ENCODE assay signal across 1 cellular context in the genomic region with DNA sequence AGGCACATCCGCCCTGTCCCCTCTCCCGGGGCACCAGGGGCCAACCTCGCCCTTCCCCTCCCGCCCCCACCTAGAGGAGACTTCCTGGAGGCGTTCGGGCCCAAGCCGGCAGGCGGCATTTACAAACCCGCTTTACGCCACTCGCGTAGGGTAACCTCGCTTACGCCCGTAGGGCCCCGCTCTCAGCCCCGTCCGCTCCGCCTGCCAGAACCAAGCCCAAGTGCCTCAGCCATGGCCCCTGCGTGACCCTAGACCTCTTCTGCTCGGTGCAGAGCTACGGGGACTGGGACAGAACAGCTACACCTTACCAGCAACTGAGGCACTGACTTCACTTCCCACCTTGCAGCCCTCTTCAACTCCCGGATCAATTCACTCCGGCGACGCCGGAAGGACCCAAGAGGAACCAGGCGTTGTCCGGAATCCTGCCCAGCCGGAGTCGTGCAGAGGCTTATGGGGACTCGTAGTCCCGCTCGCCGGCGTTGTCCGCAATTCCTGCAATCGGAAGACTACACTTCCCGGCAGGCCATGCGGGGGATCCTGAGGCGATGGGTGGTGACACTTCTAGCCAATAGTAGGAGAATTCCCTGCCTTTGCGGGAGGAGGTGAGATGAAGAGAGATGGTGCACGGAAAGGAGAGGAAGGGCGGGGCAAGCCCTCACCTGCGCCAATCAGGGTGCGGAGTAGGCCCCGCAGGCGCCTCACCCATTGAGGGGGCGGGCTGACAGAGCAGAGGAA.
TF ChIP-seq lines count a peak whose summit lies in the region.

A gene (minus strand): TSS at position 395 of the 735 bp plus-strand sequence. CDS start 14,735 bp downstream, outside the sequence.

TF ChIP-seq in K562, 482 proteins besides CTCF, POLR2A, EP300 and RAD21 (continued from another document):
- TF ChIP-seq, protein P1, sequence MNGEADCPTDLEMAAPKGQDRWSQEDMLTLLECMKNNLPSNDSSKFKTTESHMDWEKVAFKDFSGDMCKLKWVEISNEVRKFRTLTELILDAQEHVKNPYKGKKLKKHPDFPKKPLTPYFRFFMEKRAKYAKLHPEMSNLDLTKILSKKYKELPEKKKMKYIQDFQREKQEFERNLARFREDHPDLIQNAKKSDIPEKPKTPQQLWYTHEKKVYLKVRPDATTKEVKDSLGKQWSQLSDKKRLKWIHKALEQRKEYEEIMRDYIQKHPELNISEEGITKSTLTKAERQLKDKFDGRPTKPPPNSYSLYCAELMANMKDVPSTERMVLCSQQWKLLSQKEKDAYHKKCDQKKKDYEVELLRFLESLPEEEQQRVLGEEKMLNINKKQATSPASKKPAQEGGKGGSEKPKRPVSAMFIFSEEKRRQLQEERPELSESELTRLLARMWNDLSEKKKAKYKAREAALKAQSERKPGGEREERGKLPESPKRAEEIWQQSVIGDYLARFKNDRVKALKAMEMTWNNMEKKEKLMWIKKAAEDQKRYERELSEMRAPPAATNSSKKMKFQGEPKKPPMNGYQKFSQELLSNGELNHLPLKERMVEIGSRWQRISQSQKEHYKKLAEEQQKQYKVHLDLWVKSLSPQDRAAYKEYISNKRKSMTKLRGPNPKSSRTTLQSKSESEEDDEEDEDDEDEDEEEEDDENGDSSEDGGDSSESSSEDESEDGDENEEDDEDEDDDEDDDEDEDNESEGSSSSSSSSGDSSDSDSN (IDR thresholded peaks at IDR 0.05; ENCODE audit: borderline replicate concordance in 1 of 2, low read depth in 2 of 2, low read length in 2 of 2): peak in 1 of 2 experiments; percentile 84; a peak in 1 of 4 replicates
- no peak for TF ChIP-seq BRD9 (IDR thresholded peaks at IDR 0.05; ENCODE audit: low read depth, partially characterized antibody)
- no peak for TF ChIP-seq MECOM (CRISPR knock-in tag; IDR thresholded peaks at IDR 0.05)
- TF ChIP-seq RHOXF2B (CRISPR knock-in tag; conservative IDR thresholded peaks at IDR 0.05): no peak
- peak; percentile 89; the same call in 1 of the 2 replicates for TF ChIP-seq FOXP1 (CRISPR knock-in tag; IDR thresholded peaks at IDR 0.05)
- TF ChIP-seq SMARCA4 (IDR thresholded peaks at IDR 0.05): no peak
- peak; percentile 98 for TF ChIP-seq ZNF24 (IDR thresholded peaks at IDR 0.05)
- peak; percentile 73 for TF ChIP-seq EP400 (IDR thresholded peaks at IDR 0.05)
- peak; percentile 58 for TF ChIP-seq RBBP5 (IDR thresholded peaks at IDR 0.05; ENCODE audit: borderline replicate concordance, insufficient read depth, low read length, poor library complexity, severe bottlenecking)
- TF ChIP-seq, protein P2, sequence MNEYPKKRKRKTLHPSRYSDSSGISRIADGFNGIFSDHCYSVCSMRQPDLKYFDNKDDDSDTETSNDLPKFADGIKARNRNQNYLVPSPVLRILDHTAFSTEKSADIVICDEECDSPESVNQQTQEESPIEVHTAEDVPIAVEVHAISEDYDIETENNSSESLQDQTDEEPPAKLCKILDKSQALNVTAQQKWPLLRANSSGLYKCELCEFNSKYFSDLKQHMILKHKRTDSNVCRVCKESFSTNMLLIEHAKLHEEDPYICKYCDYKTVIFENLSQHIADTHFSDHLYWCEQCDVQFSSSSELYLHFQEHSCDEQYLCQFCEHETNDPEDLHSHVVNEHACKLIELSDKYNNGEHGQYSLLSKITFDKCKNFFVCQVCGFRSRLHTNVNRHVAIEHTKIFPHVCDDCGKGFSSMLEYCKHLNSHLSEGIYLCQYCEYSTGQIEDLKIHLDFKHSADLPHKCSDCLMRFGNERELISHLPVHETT (CRISPR knock-in tag; conservative IDR thresholded peaks at IDR 0.05 in 1 of 2, IDR thresholded peaks at IDR 0.05 in 1 of 2): no peak
- no peak for TF ChIP-seq PTBP1 (IDR thresholded peaks at IDR 0.05; ENCODE audit: low read depth, low read length)
- TF ChIP-seq KDM2B (CRISPR knock-in tag; IDR thresholded peaks at IDR 0.05): no peak
- peak; percentile 56; the same call in 1 of the 2 replicates for TF ChIP-seq SP1 (CRISPR knock-in tag; IDR thresholded peaks at IDR 0.05)
- peak; percentile 77; the same call in 1 of the 2 replicates for TF ChIP-seq PHF8 (IDR thresholded peaks at IDR 0.05; ENCODE audit: borderline replicate concordance, low read length)
- no peak for TF ChIP-seq SNRNP70 (optimal IDR thresholded peaks at IDR 0.05; ENCODE audit: low read depth, low read length)
- no peak for TF ChIP-seq BMI1 (IDR thresholded peaks at IDR 0.05; ENCODE audit: low read length)
- TF ChIP-seq, protein P3, sequence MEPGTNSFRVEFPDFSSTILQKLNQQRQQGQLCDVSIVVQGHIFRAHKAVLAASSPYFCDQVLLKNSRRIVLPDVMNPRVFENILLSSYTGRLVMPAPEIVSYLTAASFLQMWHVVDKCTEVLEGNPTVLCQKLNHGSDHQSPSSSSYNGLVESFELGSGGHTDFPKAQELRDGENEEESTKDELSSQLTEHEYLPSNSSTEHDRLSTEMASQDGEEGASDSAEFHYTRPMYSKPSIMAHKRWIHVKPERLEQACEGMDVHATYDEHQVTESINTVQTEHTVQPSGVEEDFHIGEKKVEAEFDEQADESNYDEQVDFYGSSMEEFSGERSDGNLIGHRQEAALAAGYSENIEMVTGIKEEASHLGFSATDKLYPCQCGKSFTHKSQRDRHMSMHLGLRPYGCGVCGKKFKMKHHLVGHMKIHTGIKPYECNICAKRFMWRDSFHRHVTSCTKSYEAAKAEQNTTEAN (CRISPR knock-in tag; IDR thresholded peaks at IDR 0.05): peak; percentile 47; the same call in 1 of the 2 replicates
- TF ChIP-seq RBM25 (IDR thresholded peaks at IDR 0.05; ENCODE audit: low read depth, low read length, severe bottlenecking): no peak
